Comparison of ENCODE assay signal across 15 cellular contexts in the genomic region with DNA sequence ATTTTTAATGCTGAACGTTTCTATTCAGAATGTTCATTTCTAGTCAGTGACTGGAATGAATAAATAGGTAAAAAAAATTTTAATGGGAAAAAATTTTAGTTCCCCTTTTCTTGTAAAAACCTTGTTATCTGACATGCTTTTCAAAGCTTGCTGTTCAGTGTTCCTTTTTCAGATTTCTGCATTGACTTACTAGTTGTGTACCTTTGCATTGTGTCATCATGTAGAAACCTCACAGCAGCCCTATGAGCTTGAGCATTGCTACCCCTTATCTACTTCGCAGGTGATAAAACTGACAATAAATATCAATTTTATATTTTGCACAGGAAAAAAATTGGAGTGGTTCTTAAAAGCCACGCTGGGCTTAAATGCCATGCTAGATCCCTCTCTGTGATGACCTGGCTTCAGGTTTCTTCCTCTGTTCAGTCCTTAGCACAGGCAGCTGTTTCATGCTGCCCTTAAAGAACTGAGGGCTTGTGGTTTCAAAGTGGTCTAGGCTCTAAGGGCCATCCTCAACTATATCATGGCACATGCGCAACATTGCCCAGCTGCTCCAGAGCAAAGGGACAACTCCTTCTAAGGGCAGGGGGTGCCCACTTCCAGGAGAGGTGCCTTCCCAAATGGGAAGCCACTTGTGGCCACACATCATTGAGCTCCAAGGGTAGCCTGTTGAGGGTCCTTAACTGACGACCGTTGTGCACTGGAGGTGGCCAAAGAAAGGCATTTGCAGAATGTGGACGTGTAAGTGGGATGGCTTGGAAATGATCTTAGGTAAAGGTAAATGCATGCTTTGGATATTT. TPM values are rescaled to one million over a fixed set of nuclear protein-coding genes. Genes with fewer than 3 reads are reported as not detected.
DNase-seq lines count a peak whose midpoint lies in the region; ATAC-seq, FAIRE-seq and TF ChIP-seq lines count a peak whose summit lies in the region.
"Had no signal": no experiment of that assay in that cellular context is flagged by ENCODE, and none has a peak within 500 bp of the region (broad histone marks: within the 10 kb centered on the region; RNA-seq: fewer than 3 reads in every experiment).

No MANE protein-coding gene starts in this region.

- POLR2A ChIA-PET in GM12878 (lab: Charles Lee), result interaction anchor here (1.0 to 4.6 kb wide), 10 partner anchors 7 to 100 kb away, joined by 3 to 35 read pairs (median 5); partner anchors contain the start of gene GPR183

- peaks cover 3% of the 10 kb centered on the region; the same call in 1 of the 2 replicates for H4K20me1 ChIP-seq in GM12878 (ENCODE audit: control insufficient read depth, insufficient read depth)

- SMC1A ChIA-PET in GM12878 (lab: Charles Lee; ENCODE audit: uncharacterized antibody, unreplicated experiment), result interaction anchor here (0.7 to 13.7 kb wide), 18 partner anchors 8 to 135 kb away, joined by 3 to 264 read pairs (median 5); partner anchors contain the start of gene GPR183

- no peak for TF ChIP-seq EP300 in GM12878 (IDR thresholded peaks at IDR 0.05; ENCODE audit: borderline replicate concordance in 1 of 2, control insufficient read depth in 1 of 2, low read depth in 2 of 2, low read length in 2 of 2)

- BruUV-seq in GM12878 (replicated peaks; lab: Mats Ljungman, UMichigan), result no TSS peak

- no peak overlapping the region for H3K9ac ChIP-seq in GM12878 (ENCODE audit: control insufficient read depth, insufficient read depth, low read length)

- no peaks in the 10 kb centered on the region for H3K27me3 ChIP-seq in GM12878 (replicated peaks in 1 of 2; ENCODE audit: control insufficient read depth in 2 of 2, insufficient read depth in 2 of 2, low read length in 1 of 2)

- RAD21 ChIA-PET in GM12878 (lab: Charles Lee; ENCODE audit: unreplicated experiment), result interaction anchor here (1.1 to 14.1 kb wide), 13 partner anchors 9 to 137 kb away, joined by 3 to 247 read pairs (median 20); no protein-coding TSS in a partner anchor

- H3K4me2 ChIP-seq in GM12878 (ENCODE audit: control insufficient read depth, insufficient read depth), result peak overlapping the region; percentile 64

- peak overlapping the region; percentile 66 for H3K4me3 Mint-ChIP-seq in activated naive CD4-positive, alpha-beta T cell treated with anti-CD3 and anti-CD28 coated beads, Interleukin-2, amount 50 U/mL, for 24 hours
- peak overlapping the region; percentile 56 to 91 (median 83) for H3K4me3 Mint-ChIP-seq in IgD-negative memory B cell
- H3K4me3 Mint-ChIP-seq in stimulated activated naive B cell treated with anti-CD40 and anti-IgM and Interleukin-4, amounts not matched to agents 10 μg/mL and 1 μg/mL and 100 μg/mL, for 72 hours, result peak overlapping the region; percentile 60 to 70
- H3K4me3 Mint-ChIP-seq: mesothelial cell of epicardium had no signal

- CTCF ChIA-PET in GM12878 (lab: Yijun Ruan, JAX), result interaction anchor here (1.0 to 6.7 kb wide), 10 partner anchors 11 to 142 kb away, joined by 3 to 61 read pairs (median 4); no protein-coding TSS in a partner anchor

- H3K79me2 ChIP-seq in GM12878 (ENCODE audit: control insufficient read depth, insufficient read depth, low read length), result peaks cover 100% of the 10 kb centered on the region

- H3K9me3 ChIP-seq in GM12878 (replicated peaks; ENCODE audit: control insufficient read depth, insufficient read depth, low read length), result no peaks in the 10 kb centered on the region

- no peak for TF ChIP-seq RAD21 in GM12878 (IDR thresholded peaks at IDR 0.05; ENCODE audit: insufficient read depth, low read depth, low read length)

- 0 out of 2 replicates have a peak, but pooled peaks have one; percentile 42 for TF ChIP-seq POLR2A in GM12878 (IDR thresholded peaks at IDR 0.05; ENCODE audit: low read depth, low read length)

- peaks cover 24% of the 10 kb centered on the region for H3K4me1 ChIP-seq in GM12878 (ENCODE audit: control insufficient read depth, insufficient read depth, low read length)

- in situ Hi-C loops in GM12878 (cut with MboI), result no loop called here

- H3K27ac ChIP-seq in GM12878 (ENCODE audit: control insufficient read depth, insufficient read depth), result peak overlapping the region; percentile 93

- no peak for DNase-seq in activated naive CD4-positive, alpha-beta T cell (lab: John Stamatoyannopoulos, UW)
- DNase-seq in GM12878 (ENCODE audit: low read depth, low spot score) (no peak), RCC 7860 (ENCODE audit: low spot score) (no peak), middle frontal gyrus (ENCODE audit: extremely low spot score, low spot score) (no peak)
- no peak for DNase-seq in stimulated activated naive B cell treated with anti-CD40 and anti-IgM and Interleukin-4, amounts not matched to agents 10 μg/mL and 1 μg/mL and 100 μg/mL, for 72 hours
- DNase-seq: foreskin melanocyte; MM.1S; NCI-H226; stimulated activated CD4-positive, alpha-beta T cell treated with anti-CD3 and anti-CD28 coated beads, Interleukin-1b, Interleukin-23, amount 100 ng/mL, for 48 hours had no signal

- peak overlapping the region; percentile 66 for H3K4me3 ChIP-seq in GM12878

- peak; percentile 47 for ATAC-seq in GM12878
- ATAC-seq in stimulated activated naive B cell treated with anti-CD40 and anti-IgM and Interleukin-4, amounts not matched to agents 10 μg/mL and 1 μg/mL and 100 μg/mL, for 72 hours (replicated peaks), result no peak
- ATAC-seq in HG02938 (IDR thresholded peaks at IDR 0.05; ENCODE audit: unreplicated experiment), result no peak
- ATAC-seq: Panc1 had no signal

- TF ChIP-seq CTCF in GM12878 (IDR thresholded peaks at IDR 0.05 in 2 of 3, conservative IDR thresholded peaks at IDR 0.05 in 1 of 3; ENCODE audit: control insufficient read depth in 2 of 3, extremely low read depth in 1 of 3, insufficient read depth in 1 of 3, low read depth in 3 of 3, low read length in 3 of 3), result no peak

- no peaks in the 10 kb centered on the region for H3K9me3 Mint-ChIP-seq in activated naive CD4-positive, alpha-beta T cell treated with anti-CD3 and anti-CD28 coated beads, Interleukin-2, amount 50 U/mL, for 24 hours
- H3K9me3 Mint-ChIP-seq in IgD-negative memory B cell, result no peaks in the 10 kb centered on the region
- H3K9me3 Mint-ChIP-seq in stimulated activated naive B cell treated with anti-CD40 and anti-IgM and Interleukin-4, amounts not matched to agents 10 μg/mL and 1 μg/mL and 100 μg/mL, for 72 hours, result no peaks in the 10 kb centered on the region
- H3K9me3 Mint-ChIP-seq: mesothelial cell of epicardium had no signal

- peaks cover 91% of the 10 kb centered on the region for H3K4me1 Mint-ChIP-seq in activated naive CD4-positive, alpha-beta T cell treated with anti-CD3 and anti-CD28 coated beads, Interleukin-2, amount 50 U/mL, for 24 hours
- H3K4me1 Mint-ChIP-seq in IgD-negative memory B cell, result peaks cover 72 to 83% (median 79%) of the 10 kb centered on the region in 3 donors
- H3K4me1 Mint-ChIP-seq in stimulated activated naive B cell treated with anti-CD40 and anti-IgM and Interleukin-4, amounts not matched to agents 10 μg/mL and 1 μg/mL and 100 μg/mL, for 72 hours, result peaks cover 58 to 79% of the 10 kb centered on the region in 2 donors

- FAIRE-seq in GM12878 (lab: Jason Lieb, UNC), result no peak
- FAIRE-seq in RCC 7860 (lab: Jason Lieb, UNC), result no peak

- 39% methylated on average over 7 of the region's 7 CpGs for WGBS in GM12878 (ENCODE audit: insufficient coverage, insufficient replicate concordance, low lambda C conversion rate, missing lambda C conversion rate)

- peaks cover 21% of the 10 kb centered on the region for H3K36me3 Mint-ChIP-seq in activated naive CD4-positive, alpha-beta T cell treated with anti-CD3 and anti-CD28 coated beads, Interleukin-2, amount 50 U/mL, for 24 hours
- H3K36me3 Mint-ChIP-seq in IgD-negative memory B cell, result peaks cover 20% of the 10 kb centered on the region
- peaks cover 50 to 65% of the 10 kb centered on the region in 2 donors for H3K36me3 Mint-ChIP-seq in stimulated activated naive B cell treated with anti-CD40 and anti-IgM and Interleukin-4, amounts not matched to agents 10 μg/mL and 1 μg/mL and 100 μg/mL, for 72 hours
- H3K36me3 Mint-ChIP-seq: mesothelial cell of epicardium had no signal

- peaks cover 5 to 23% of the 10 kb centered on the region in 2 experiments for H3K36me3 ChIP-seq in GM12878 (ENCODE audit: control insufficient read depth in 2 of 2, insufficient read depth in 2 of 2, low read length in 1 of 2)

- no peak overlapping the region for H2AFZ ChIP-seq in GM12878 (ENCODE audit: control insufficient read depth, low read depth, low read length)

- intact Hi-C loops in GM12878 (cut with micrococcal nuclease; ENCODE audit: unreplicated experiment), result loop anchor here (2.0 to 10.0 kb wide), 3 partner anchors 17 to 205 kb away; partner anchors contain the start of gene TM9SF2

- no peaks in the 10 kb centered on the region for H3K27me3 Mint-ChIP-seq in activated naive CD4-positive, alpha-beta T cell treated with anti-CD3 and anti-CD28 coated beads, Interleukin-2, amount 50 U/mL, for 24 hours
- H3K27me3 Mint-ChIP-seq in IgD-negative memory B cell, result no peaks in the 10 kb centered on the region
- no peaks in the 10 kb centered on the region for H3K27me3 Mint-ChIP-seq in stimulated activated naive B cell treated with anti-CD40 and anti-IgM and Interleukin-4, amounts not matched to agents 10 μg/mL and 1 μg/mL and 100 μg/mL, for 72 hours

- peak overlapping the region; percentile 88 for H3K27ac Mint-ChIP-seq in activated naive CD4-positive, alpha-beta T cell treated with anti-CD3 and anti-CD28 coated beads, Interleukin-2, amount 50 U/mL, for 24 hours
- peak overlapping the region; percentile 81 to 84 (median 83) for H3K27ac Mint-ChIP-seq in IgD-negative memory B cell
- H3K27ac Mint-ChIP-seq in stimulated activated naive B cell treated with anti-CD40 and anti-IgM and Interleukin-4, amounts not matched to agents 10 μg/mL and 1 μg/mL and 100 μg/mL, for 72 hours, result peak overlapping the region; percentile 86
- H3K27ac Mint-ChIP-seq: mesothelial cell of epicardium had no signal

RNA-seq across cellular contexts. Expression of gene GPR183, which starts 7.5 kb away (rescaled TPM):
- polyA plus RNA-seq in IgD-negative memory B cell, result 494 TPM
- total RNA-seq in GM12878 (2013; cell fraction: nucleolus; rRNA removed), result 568 and 600 TPM in 2 replicates
- 200 and 238 TPM in 2 replicates for total RNA-seq in GM12878 (2014; rRNA removed)
- 224 and 226 TPM in 2 replicates for total RNA-seq in GM12878 (2014; rRNA removed; fragmentation: Illumina TruSeq; extraction: Trizol)
- 138 TPM in 2 replicates for total RNA-seq in GM12878 (2021)
- 73.1 TPM for polyA plus RNA-seq in GM12878 (2011; ENCODE audit: low read depth)
- 275 and 360 TPM in 2 replicates for polyA plus RNA-seq in GM12878 (2011; rRNA removed)
- polyA plus RNA-seq in GM12878 (2011; cell fraction: cytosol; rRNA removed), result 142 and 158 TPM in 2 replicates
- 78.0 and 100 TPM in 2 replicates for polyA plus RNA-seq in GM12878 (2011; cell fraction: nucleus; rRNA removed)
- polyA plus RNA-seq in GM12878 (2012), result 60.7 and 150 TPM in 2 replicates
- polyA plus RNA-seq in GM12878 (2014; fragmentation: Illumina TruSeq; extraction: Trizol), result 283 and 347 TPM in 2 replicates
- polyA plus RNA-seq in GM12878 (2014; fragmentation: Nextera tagmentation; extraction: Ambion mirVana), result 100 to 1,000 TPM; 333 to 669 TPM
- polyA plus RNA-seq in GM12878 (2014; rRNA removed), result 112 and 134 TPM in 2 replicates
- 100 to 1,000 TPM; 209 to 225 TPM for polyA plus RNA-seq in GM12878 (2016; fragmentation: Nextera tagmentation; extraction: Ambion mirVana)
- polyA minus RNA-seq in GM12878 (2011; rRNA and poly(A)+ RNA removed), result 163 and 244 TPM in 2 replicates
- 51.7 and 55.7 TPM in 2 replicates for polyA minus RNA-seq in GM12878 (2011; cell fraction: cytosol; rRNA and poly(A)+ RNA removed)
- 52.0 and 53.2 TPM in 2 replicates for polyA minus RNA-seq in GM12878 (2011; cell fraction: nucleus; rRNA and poly(A)+ RNA removed)
- total RNA-seq: HT1080 had no signal

RNA-seq across cellular contexts. Expression of gene GPR18, which starts 41.6 kb away (rescaled TPM):
- 58.6 TPM for polyA plus RNA-seq in IgD-negative memory B cell
- 1.7 and 2.5 TPM in 2 replicates for total RNA-seq in GM12878 (2013; cell fraction: nucleolus; rRNA removed)
- 4.9 and 5.1 TPM in 2 replicates for total RNA-seq in GM12878 (2014; rRNA removed)
- total RNA-seq in GM12878 (2014; rRNA removed; fragmentation: Illumina TruSeq; extraction: Trizol), result 5.3 and 6.2 TPM in 2 replicates
- 3.9 and 4.8 TPM in 2 replicates for total RNA-seq in GM12878 (2021)
- 2.3 TPM for polyA plus RNA-seq in GM12878 (2011; ENCODE audit: low read depth)
- 12.9 and 20.6 TPM in 2 replicates for polyA plus RNA-seq in GM12878 (2011; rRNA removed)
- polyA plus RNA-seq in GM12878 (2011; cell fraction: cytosol; rRNA removed), result 8.3 and 9.1 TPM in 2 replicates
- 8.1 and 9.8 TPM in 2 replicates for polyA plus RNA-seq in GM12878 (2011; cell fraction: nucleus; rRNA removed)
- polyA plus RNA-seq in GM12878 (2012), result 1.4 and 2.2 TPM in 2 replicates
- polyA plus RNA-seq in GM12878 (2014; fragmentation: Illumina TruSeq; extraction: Trizol), result 8.4 and 12.7 TPM in 2 replicates
- 1 to 10 TPM; 3.9 to 8.4 TPM for polyA plus RNA-seq in GM12878 (2014; fragmentation: Nextera tagmentation; extraction: Ambion mirVana)
- 3.3 and 4.4 TPM in 2 replicates for polyA plus RNA-seq in GM12878 (2014; rRNA removed)
- 1 to 10 TPM; 4.3 to 5.5 TPM for polyA plus RNA-seq in GM12878 (2016; fragmentation: Nextera tagmentation; extraction: Ambion mirVana)
- polyA minus RNA-seq in GM12878 (2011; rRNA and poly(A)+ RNA removed), result 18.5 and 26.6 TPM in 2 replicates
- polyA minus RNA-seq in GM12878 (2011; cell fraction: cytosol; rRNA and poly(A)+ RNA removed), result 5.2 and 5.4 TPM in 2 replicates
- 7.4 and 9.3 TPM in 2 replicates for polyA minus RNA-seq in GM12878 (2011; cell fraction: nucleus; rRNA and poly(A)+ RNA removed)
- total RNA-seq: HT1080, mesothelial cell of epicardium had no signal
